ENCODE assay signal across 1 cellular context in genomic region chr21:32611471-32611997, GRCh38.
TF ChIP-seq lines count a peak whose summit lies in the region.

No MANE protein-coding gene starts in this region.

TF ChIP-seq in HepG2, 621 proteins besides CTCF, POLR2A, EP300 and RAD21 (continued from another document):
- no peak for TF ChIP-seq ZNF687 (CRISPR knock-in tag; IDR thresholded peaks at IDR 0.05)
- TF ChIP-seq, protein P1, sequence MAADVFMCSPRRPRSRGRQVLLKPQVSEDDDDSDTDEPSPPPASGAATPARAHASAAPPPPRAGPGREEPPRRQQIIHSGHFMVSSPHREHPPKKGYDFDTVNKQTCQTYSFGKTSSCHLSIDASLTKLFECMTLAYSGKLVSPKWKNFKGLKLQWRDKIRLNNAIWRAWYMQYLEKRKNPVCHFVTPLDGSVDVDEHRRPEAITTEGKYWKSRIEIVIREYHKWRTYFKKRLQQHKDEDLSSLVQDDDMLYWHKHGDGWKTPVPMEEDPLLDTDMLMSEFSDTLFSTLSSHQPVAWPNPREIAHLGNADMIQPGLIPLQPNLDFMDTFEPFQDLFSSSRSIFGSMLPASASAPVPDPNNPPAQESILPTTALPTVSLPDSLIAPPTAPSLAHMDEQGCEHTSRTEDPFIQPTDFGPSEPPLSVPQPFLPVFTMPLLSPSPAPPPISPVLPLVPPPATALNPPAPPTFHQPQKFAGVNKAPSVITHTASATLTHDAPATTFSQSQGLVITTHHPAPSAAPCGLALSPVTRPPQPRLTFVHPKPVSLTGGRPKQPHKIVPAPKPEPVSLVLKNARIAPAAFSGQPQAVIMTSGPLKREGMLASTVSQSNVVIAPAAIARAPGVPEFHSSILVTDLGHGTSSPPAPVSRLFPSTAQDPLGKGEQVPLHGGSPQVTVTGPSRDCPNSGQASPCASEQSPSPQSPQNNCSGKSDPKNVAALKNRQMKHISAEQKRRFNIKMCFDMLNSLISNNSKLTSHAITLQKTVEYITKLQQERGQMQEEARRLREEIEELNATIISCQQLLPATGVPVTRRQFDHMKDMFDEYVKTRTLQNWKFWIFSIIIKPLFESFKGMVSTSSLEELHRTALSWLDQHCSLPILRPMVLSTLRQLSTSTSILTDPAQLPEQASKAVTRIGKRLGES (CRISPR knock-in tag; IDR thresholded peaks at IDR 0.05; ENCODE audit: borderline replicate concordance): no peak
- TF ChIP-seq ZNF317 (CRISPR knock-in tag; IDR thresholded peaks at IDR 0.05): no peak
- no peak for TF ChIP-seq NFIC (IDR thresholded peaks at IDR 0.05; ENCODE audit: low read length)
- TF ChIP-seq RCOR2 (CRISPR knock-in tag; IDR thresholded peaks at IDR 0.05): no peak
- 0 out of 2 replicates have a peak, but pooled peaks have one; percentile 58 for TF ChIP-seq ZNF879 (CRISPR knock-in tag; IDR thresholded peaks at IDR 0.05)
- TF ChIP-seq KDM5B (CRISPR knock-in tag; IDR thresholded peaks at IDR 0.05; ENCODE audit: borderline replicate concordance): no peak
- TF ChIP-seq POLR2AphosphoS2 (IDR thresholded peaks at IDR 0.05; ENCODE audit: low read depth, low read length): no peak
- TF ChIP-seq RFX5 (IDR thresholded peaks at IDR 0.05; ENCODE audit: low read depth, low read length): no peak
- TF ChIP-seq ELF4 (CRISPR knock-in tag; IDR thresholded peaks at IDR 0.05; ENCODE audit: borderline replicate concordance): peak; percentile 2; the same call in 1 of the 2 replicates
- peak; percentile 28; the same call in 1 of the 2 replicates for TF ChIP-seq ZNF788 (CRISPR knock-in tag; IDR thresholded peaks at IDR 0.05; ENCODE audit: borderline replicate concordance)
- TF ChIP-seq RXRB (CRISPR knock-in tag; IDR thresholded peaks at IDR 0.05; ENCODE audit: borderline replicate concordance): no peak
- TF ChIP-seq ZNF383 (CRISPR knock-in tag; IDR thresholded peaks at IDR 0.05; ENCODE audit: borderline replicate concordance): no peak
- TF ChIP-seq ZNF646 (CRISPR knock-in tag; IDR thresholded peaks at IDR 0.05): no peak
- peak; percentile 44 for TF ChIP-seq HNRNPLL (IDR thresholded peaks at IDR 0.05; ENCODE audit: low read depth, low read length, poor library complexity, severe bottlenecking)
- no peak for TF ChIP-seq ZNF354B (CRISPR knock-in tag; IDR thresholded peaks at IDR 0.05)
- TF ChIP-seq HOXA9 (CRISPR knock-in tag; IDR thresholded peaks at IDR 0.05; ENCODE audit: borderline replicate concordance): no peak
- TF ChIP-seq REL (CRISPR knock-in tag; conservative IDR thresholded peaks at IDR 0.05): no peak
- no peak for TF ChIP-seq SRY (CRISPR knock-in tag; IDR thresholded peaks at IDR 0.05)
- TF ChIP-seq, protein P2, sequence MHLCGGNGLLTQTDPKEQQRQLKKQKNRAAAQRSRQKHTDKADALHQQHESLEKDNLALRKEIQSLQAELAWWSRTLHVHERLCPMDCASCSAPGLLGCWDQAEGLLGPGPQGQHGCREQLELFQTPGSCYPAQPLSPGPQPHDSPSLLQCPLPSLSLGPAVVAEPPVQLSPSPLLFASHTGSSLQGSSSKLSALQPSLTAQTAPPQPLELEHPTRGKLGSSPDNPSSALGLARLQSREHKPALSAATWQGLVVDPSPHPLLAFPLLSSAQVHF (CRISPR knock-in tag; IDR thresholded peaks at IDR 0.05): no peak
- TF ChIP-seq PHF20 (CRISPR knock-in tag; IDR thresholded peaks at IDR 0.05): no peak
- no peak for TF ChIP-seq ZNF367 (CRISPR knock-in tag; IDR thresholded peaks at IDR 0.05; ENCODE audit: borderline replicate concordance)
- no peak for TF ChIP-seq WIZ (CRISPR knock-in tag; IDR thresholded peaks at IDR 0.05)
- no peak for TF ChIP-seq ZNF652 (CRISPR knock-in tag; IDR thresholded peaks at IDR 0.05; ENCODE audit: borderline replicate concordance, low read depth)
- no peak for TF ChIP-seq KAT8 (CRISPR knock-in tag; IDR thresholded peaks at IDR 0.05)
- no peak for TF ChIP-seq AKAP8 (CRISPR knock-in tag; IDR thresholded peaks at IDR 0.05)
- no peak for TF ChIP-seq SNAPC2 (CRISPR knock-in tag; IDR thresholded peaks at IDR 0.05)
- no peak for TF ChIP-seq SMARCC2 (IDR thresholded peaks at IDR 0.05)
- no peak for TF ChIP-seq FOXP4 (CRISPR knock-in tag; IDR thresholded peaks at IDR 0.05)
- no peak for TF ChIP-seq KLF6 (CRISPR knock-in tag; IDR thresholded peaks at IDR 0.05)
